In genomic region chr9:112605518-112605917, GRCh38 we compare ENCODE assay signal across 11 cellular contexts.
DNase-seq lines count a peak whose midpoint lies in the region; ATAC-seq, FAIRE-seq and TF ChIP-seq lines count a peak whose summit lies in the region.
"Had no signal": no experiment of that assay in that cellular context is flagged by ENCODE, and none has a peak within 500 bp of the region (broad histone marks: within the 10 kb centered on the region; RNA-seq: fewer than 3 reads in every experiment).

No MANE protein-coding gene starts in this region.

- no peak for TF ChIP-seq POLR2A in GM12878 (IDR thresholded peaks at IDR 0.05; ENCODE audit: low read depth, low read length)

- in situ Hi-C loops in GM12878 (cut with MboI): no loop called here

- TF ChIP-seq RAD21 in GM12878 (IDR thresholded peaks at IDR 0.05; ENCODE audit: insufficient read depth, low read depth, low read length): no peak

- H3K36me3 ChIP-seq in GM12878 (ENCODE audit: control insufficient read depth in 2 of 2, insufficient read depth in 2 of 2, low read length in 1 of 2): no peaks in the 10 kb centered on the region
- H3K36me3 ChIP-seq: heart left ventricle, SJCRH30 had no signal

- H3K9me3 ChIP-seq in GM12878 (replicated peaks; ENCODE audit: control insufficient read depth, insufficient read depth, low read length): no peaks in the 10 kb centered on the region
- H3K9me3 ChIP-seq: heart left ventricle, SJCRH30 had no signal

- H3K4me3 ChIP-seq in GM12878: peak overlapping the region; percentile 17; the same call in 1 of the 2 replicates
- H3K4me3 ChIP-seq: heart left ventricle, SJCRH30 had no signal

- POLR2A ChIA-PET in GM12878 (lab: Charles Lee): no interaction called here

- FAIRE-seq in GM12878 (lab: Jason Lieb, UNC): peak; percentile 91
- no peak for FAIRE-seq in frontal cortex (lab: Jason Lieb, UNC)

- WGBS in GM12878 (ENCODE audit: insufficient coverage, insufficient replicate concordance, low lambda C conversion rate, missing lambda C conversion rate): 0% methylated on average over 1 of the region's 1 CpG

- peak overlapping the region; percentile 43; the same call in 1 of the 2 replicates for H2AFZ ChIP-seq in GM12878 (ENCODE audit: control insufficient read depth, low read depth, low read length)

- RAD21 ChIA-PET in GM12878 (lab: Charles Lee; ENCODE audit: unreplicated experiment): no interaction called here

- no peak for TF ChIP-seq EP300 in GM12878 (IDR thresholded peaks at IDR 0.05; ENCODE audit: borderline replicate concordance in 1 of 2, control insufficient read depth in 1 of 2, low read depth in 2 of 2, low read length in 2 of 2)

- DNase-seq in GM12878 (ENCODE audit: low read depth, low spot score): peak; percentile 55
- DNase-seq in amniotic stem cell (lab: John Stamatoyannopoulos, UW): no peak
- DNase-seq in GM03348 (ENCODE audit: low spot score): no peak
- DNase-seq in frontal cortex (ENCODE audit: low spot score in 2 of 2): no peak
- DNase-seq: activated B cell treated with CpG ODN at 0.5 μM for 24 hours, heart left ventricle, mesenchymal stem cell, SJCRH30 had no signal

- H3K4me2 ChIP-seq in GM12878 (ENCODE audit: control insufficient read depth, insufficient read depth): peak overlapping the region; percentile 78

- no peak overlapping the region for H3K9ac ChIP-seq in GM12878 (ENCODE audit: control insufficient read depth, insufficient read depth, low read length)

- no TSS peak for BruUV-seq in GM12878 (replicated peaks; lab: Mats Ljungman, UMichigan)

- SMC1A ChIA-PET in GM12878 (lab: Charles Lee; ENCODE audit: uncharacterized antibody, unreplicated experiment): no interaction called here

- no peaks in the 10 kb centered on the region for H4K20me1 ChIP-seq in GM12878 (ENCODE audit: control insufficient read depth, insufficient read depth)

- peaks cover 12% of the 10 kb centered on the region for H3K4me1 ChIP-seq in GM12878 (ENCODE audit: control insufficient read depth, insufficient read depth, low read length)
- H3K4me1 ChIP-seq: heart left ventricle, SJCRH30 had no signal

- ATAC-seq in GM18870 (IDR thresholded peaks at IDR 0.05; ENCODE audit: unreplicated experiment) (peak; percentile 97), GM21423 (IDR thresholded peaks at IDR 0.05; ENCODE audit: unreplicated experiment) (peak; percentile 88), HG03045 (IDR thresholded peaks at IDR 0.05; ENCODE audit: unreplicated experiment) (peak; percentile 95), GM12878 (peak; percentile 96)
- ATAC-seq: heart left ventricle had no signal

- no peaks in the 10 kb centered on the region for H3K79me2 ChIP-seq in GM12878 (ENCODE audit: control insufficient read depth, insufficient read depth, low read length)

- peak overlapping the region; percentile 71 for H3K27ac ChIP-seq in GM12878 (ENCODE audit: control insufficient read depth, insufficient read depth)
- H3K27ac ChIP-seq: heart left ventricle, SJCRH30 had no signal

- no peaks in the 10 kb centered on the region for H3K27me3 ChIP-seq in GM12878 (replicated peaks in 1 of 2; ENCODE audit: control insufficient read depth in 2 of 2, insufficient read depth in 2 of 2, low read length in 1 of 2)
- H3K27me3 ChIP-seq: heart left ventricle, SJCRH30 had no signal

- CTCF ChIA-PET in GM12878 (lab: Yijun Ruan, JAX): no interaction called here

- no peak for TF ChIP-seq CTCF in GM12878 (IDR thresholded peaks at IDR 0.05 in 2 of 3, conservative IDR thresholded peaks at IDR 0.05 in 1 of 3; ENCODE audit: control insufficient read depth in 2 of 3, extremely low read depth in 1 of 3, insufficient read depth in 1 of 3, low read depth in 3 of 3, low read length in 3 of 3)

- intact Hi-C loops in GM12878 (cut with micrococcal nuclease; ENCODE audit: unreplicated experiment): no loop called here

TF ChIP-seq in GM12878, 131 proteins besides CTCF, POLR2A, EP300 and RAD21 (continues in another document):
- TF ChIP-seq CUX1 (IDR thresholded peaks at IDR 0.05; ENCODE audit: insufficient replicate concordance, low read depth, low read length) (no peak), RELB (IDR thresholded peaks at IDR 0.05; ENCODE audit: low read depth) (0 out of 2 replicates have a peak, but pooled peaks have one; percentile 33), E2F4 (IDR thresholded peaks at IDR 0.05; ENCODE audit: low read depth, low read length) (no peak), BCL11A (IDR thresholded peaks at IDR 0.05; ENCODE audit: low read depth, low read length) (no peak), IRF3 (IDR thresholded peaks at IDR 0.05) (no peak), TARDBP (IDR thresholded peaks at IDR 0.05; ENCODE audit: borderline replicate concordance) (no peak), RUNX3 (IDR thresholded peaks at IDR 0.05; ENCODE audit: low read length) (0 out of 2 replicates have a peak, but pooled peaks have one; percentile 39), STAT3 (IDR thresholded peaks at IDR 0.05; ENCODE audit: low read depth, low read length) (no peak), ZSCAN29 (IDR thresholded peaks at IDR 0.05) (no peak), ELK1 (IDR thresholded peaks at IDR 0.05; ENCODE audit: low read depth, low read length) (no peak)
